In the genomic region with DNA sequence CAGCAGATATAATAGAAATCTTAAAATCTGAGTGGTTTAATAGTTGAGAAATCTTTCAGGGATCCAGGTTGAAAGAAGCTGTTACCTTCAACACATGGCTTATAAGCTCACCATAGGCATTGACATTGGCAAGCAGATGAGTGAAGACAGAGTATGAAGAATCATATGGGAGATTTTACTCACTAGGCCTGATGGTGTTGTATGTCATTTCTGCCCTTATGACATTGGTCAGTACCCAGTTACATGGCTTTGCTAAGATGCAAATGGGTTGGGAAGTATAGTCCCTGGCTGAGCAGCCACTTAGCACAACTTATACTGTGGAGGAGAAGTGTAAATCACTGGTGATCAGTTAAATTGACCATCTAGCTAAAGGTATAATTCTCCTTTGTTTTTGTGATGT, we compare ENCODE assay signal across 1 cellular context.
TF ChIP-seq lines count a peak whose summit lies in the region.

No MANE protein-coding gene starts in this region.

TF ChIP-seq in GM12878, 131 proteins besides CTCF, POLR2A, EP300 and RAD21:
- TF ChIP-seq HDGF (IDR thresholded peaks at IDR 0.05) (no peak), SREBF1 (IDR thresholded peaks at IDR 0.05; ENCODE audit: low read length) (no peak), ZBTB40 (IDR thresholded peaks at IDR 0.05; ENCODE audit: borderline replicate concordance) (no peak), PAX5 (IDR thresholded peaks at IDR 0.05; ENCODE audit: borderline replicate concordance, low read depth, low read length) (no peak), ETV6 (conservative IDR thresholded peaks at IDR 0.05 in 1 of 2, IDR thresholded peaks at IDR 0.05 in 1 of 2; ENCODE audit: borderline replicate concordance in 1 of 2, low read depth in 1 of 2) (no peak), PML (IDR thresholded peaks at IDR 0.05; ENCODE audit: low read length) (no peak), RBBP5 (conservative IDR thresholded peaks at IDR 0.05) (no peak), RUNX3 (IDR thresholded peaks at IDR 0.05; ENCODE audit: low read length) (no peak), YBX1 (IDR thresholded peaks at IDR 0.05) (no peak), JUND (IDR thresholded peaks at IDR 0.05; ENCODE audit: low read depth, low read length) (no peak), POLR2AphosphoS5 (IDR thresholded peaks at IDR 0.05; ENCODE audit: low read length) (no peak), ZNF622 (IDR thresholded peaks at IDR 0.05) (no peak), DPF2 (IDR thresholded peaks at IDR 0.05) (no peak)
- TF ChIP-seq, protein P1, sequence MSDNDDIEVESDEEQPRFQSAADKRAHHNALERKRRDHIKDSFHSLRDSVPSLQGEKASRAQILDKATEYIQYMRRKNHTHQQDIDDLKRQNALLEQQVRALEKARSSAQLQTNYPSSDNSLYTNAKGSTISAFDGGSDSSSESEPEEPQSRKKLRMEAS (IDR thresholded peaks at IDR 0.05; ENCODE audit: low read depth, low read length), result no peak
- TF ChIP-seq, protein P2, sequence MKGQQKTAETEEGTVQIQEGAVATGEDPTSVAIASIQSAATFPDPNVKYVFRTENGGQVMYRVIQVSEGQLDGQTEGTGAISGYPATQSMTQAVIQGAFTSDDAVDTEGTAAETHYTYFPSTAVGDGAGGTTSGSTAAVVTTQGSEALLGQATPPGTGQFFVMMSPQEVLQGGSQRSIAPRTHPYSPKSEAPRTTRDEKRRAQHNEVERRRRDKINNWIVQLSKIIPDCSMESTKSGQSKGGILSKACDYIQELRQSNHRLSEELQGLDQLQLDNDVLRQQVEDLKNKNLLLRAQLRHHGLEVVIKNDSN (IDR thresholded peaks at IDR 0.05; ENCODE audit: borderline replicate concordance, extremely low read length, insufficient read depth, low read depth, low read length), result no peak
TF ChIP-seq in GM12878: peak in this region for 0.
